9 cellular contexts compared by ENCODE assay signal in the genomic region with DNA sequence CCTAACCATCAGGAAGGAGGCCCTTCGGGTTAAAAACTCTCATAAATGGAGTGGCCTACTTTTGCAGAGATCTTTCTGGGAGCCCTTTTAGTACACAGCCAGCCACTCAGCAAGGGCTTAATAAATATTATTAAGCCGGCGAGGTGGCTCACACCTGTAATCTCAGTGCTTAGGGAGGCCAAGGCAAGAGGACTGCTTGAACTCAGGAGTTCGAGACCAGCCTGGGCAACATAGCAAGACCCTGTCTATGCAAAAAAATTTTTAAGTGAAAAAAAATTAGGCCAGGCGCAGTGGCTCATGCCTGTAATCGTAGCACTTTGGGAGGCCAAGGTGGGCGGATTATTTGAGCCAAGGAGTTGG. TPM values are rescaled to one million over a fixed set of nuclear protein-coding genes. Genes with fewer than 3 reads are reported as not detected.
DNase-seq lines count a peak whose midpoint lies in the region; ATAC-seq and TF ChIP-seq lines count a peak whose summit lies in the region.
"Had no signal": no experiment of that assay in that cellular context is flagged by ENCODE, and none has a peak within 500 bp of the region (broad histone marks: within the 10 kb centered on the region; RNA-seq: fewer than 3 reads in every experiment).

No MANE protein-coding gene starts in this region.

- H3K27ac Mint-ChIP-seq in dendritic cell treated with granulocyte-macrophage colony-stimulating factor and Interleukin-4, amounts not matched to agents 40 ng/mL and 50 ng/mL, for 4 days = no peak overlapping the region
- H3K27ac Mint-ChIP-seq in nephron = peak overlapping the region; percentile 64 to 93 (median 85)

- H3K36me3 ChIP-seq in BLaER1 treated with 17β-estradiol and CSF1 and Interleukin-3, amounts not matched to agents 10 nM and 100 nM = peaks cover 7 to 13% (median 9%) of the 10 kb centered on the region in 11 experiments; a peak in 21 of 22 replicates
- peaks cover 31% of the 10 kb centered on the region for H3K36me3 ChIP-seq in MG63
- H3K36me3 ChIP-seq in mucosa of descending colon (ENCODE audit: low read depth) = no peaks in the 10 kb centered on the region

- peak overlapping the region in 9 of 10 experiments; percentile 63 to 81 (median 76); a peak in 11 of 20 replicates for H3K4me3 ChIP-seq in BLaER1 treated with 17β-estradiol and CSF1 and Interleukin-3, amounts not matched to agents 10 nM and 100 nM
- peak overlapping the region; percentile 76 for H3K4me3 ChIP-seq in MG63
- H3K4me3 ChIP-seq in mucosa of descending colon = no peak overlapping the region

- ATAC-seq in mucosa of descending colon (no peak), GM21717 (IDR thresholded peaks at IDR 0.05; ENCODE audit: unreplicated experiment) (no peak)

- H3K4me1 Mint-ChIP-seq in dendritic cell treated with granulocyte-macrophage colony-stimulating factor and Interleukin-4, amounts not matched to agents 40 ng/mL and 50 ng/mL, for 4 days (ENCODE audit: low read depth) = peaks cover 33% of the 10 kb centered on the region
- peaks cover 9% of the 10 kb centered on the region for H3K4me1 Mint-ChIP-seq in nephron

- no peaks in the 10 kb centered on the region for H3K36me3 Mint-ChIP-seq in dendritic cell treated with granulocyte-macrophage colony-stimulating factor and Interleukin-4, amounts not matched to agents 40 ng/mL and 50 ng/mL, for 4 days (ENCODE audit: low read depth)
- peaks cover 16% of the 10 kb centered on the region for H3K36me3 Mint-ChIP-seq in nephron (ENCODE audit: low read depth)

- peaks cover 30% of the 10 kb centered on the region for H3K27me3 Mint-ChIP-seq in dendritic cell treated with granulocyte-macrophage colony-stimulating factor and Interleukin-4, amounts not matched to agents 40 ng/mL and 50 ng/mL, for 4 days
- H3K27me3 Mint-ChIP-seq in nephron (ENCODE audit: low read depth) = no peaks in the 10 kb centered on the region

- H3K9ac ChIP-seq in BLaER1 treated with 17β-estradiol and CSF1 and Interleukin-3, amounts not matched to agents 10 nM and 100 nM = peak overlapping the region in 7 of 11 experiments; percentile 81 to 86 (median 82); a peak in 10 of 22 replicates

- no peaks in the 10 kb centered on the region for H3K9me3 Mint-ChIP-seq in dendritic cell treated with granulocyte-macrophage colony-stimulating factor and Interleukin-4, amounts not matched to agents 40 ng/mL and 50 ng/mL, for 4 days
- no peaks in the 10 kb centered on the region for H3K9me3 Mint-ChIP-seq in nephron

- peak overlapping the region; percentile 55 to 99 (median 96) for H3K4me2 ChIP-seq in BLaER1 treated with 17β-estradiol and CSF1 and Interleukin-3, amounts not matched to agents 10 nM and 100 nM

- H3K27me3 ChIP-seq in BLaER1 treated with 17β-estradiol and CSF1 and Interleukin-3, amounts not matched to agents 10 nM and 100 nM = no peaks in the 10 kb centered on the region
- H3K27me3 ChIP-seq in MG63 = no peaks in the 10 kb centered on the region

- H3K4me3 Mint-ChIP-seq in dendritic cell treated with granulocyte-macrophage colony-stimulating factor and Interleukin-4, amounts not matched to agents 40 ng/mL and 50 ng/mL, for 4 days = peak overlapping the region; percentile 73
- H3K4me3 Mint-ChIP-seq in nephron = peak overlapping the region; percentile 80 to 92 (median 89)

- TF ChIP-seq CTCF in nephron (IDR thresholded peaks at IDR 0.05; ENCODE audit: unreplicated experiment in 3 of 3) = no peak
- TF ChIP-seq CTCF in mucosa of descending colon (IDR thresholded peaks at IDR 0.05) = no peak

- intact Hi-C loops in dendritic cell treated with granulocyte-macrophage colony-stimulating factor and Interleukin-4, amounts not matched to agents 40 ng/mL and 50 ng/mL, for 4 days (cut with micrococcal nuclease) = no loop called here
- intact Hi-C loops in mucosa of descending colon (cut with DNase I, micrococcal nuclease) = no loop called here

- H4K20me1 ChIP-seq in BLaER1 treated with 17β-estradiol and CSF1 and Interleukin-3, amounts not matched to agents 10 nM and 100 nM = no peaks in the 10 kb centered on the region

- H3K4me1 ChIP-seq in BLaER1 treated with 17β-estradiol and CSF1 and Interleukin-3, amounts not matched to agents 10 nM and 100 nM = peaks cover 44 to 74% (median 61%) of the 10 kb centered on the region in 10 experiments
- peaks cover 11% of the 10 kb centered on the region for H3K4me1 ChIP-seq in mucosa of descending colon (ENCODE audit: low read depth)

- no peaks in the 10 kb centered on the region for H3K9me3 ChIP-seq in BLaER1 treated with 17β-estradiol and CSF1 and Interleukin-3, amounts not matched to agents 10 nM and 100 nM (replicated peaks in 1 of 11)
- H3K9me3 ChIP-seq in MG63 (no peaks in the 10 kb centered on the region), mucosa of descending colon (no peaks in the 10 kb centered on the region)

- DNase-seq in MG63 (no peak), mucosa of descending colon (no peak), NCI-H524 (lab: John Stamatoyannopoulos, UW) (no peak), amygdala (lab: John Stamatoyannopoulos, UW) (no peak)

- peak overlapping the region in 7 of 11 experiments; percentile 12 to 81 (median 76); a peak in 6 of 22 replicates for H3K27ac ChIP-seq in BLaER1 treated with 17β-estradiol and CSF1 and Interleukin-3, amounts not matched to agents 10 nM and 100 nM

RNA-seq across cellular contexts. Expression of gene KANK2, which starts 0.8 kb away (rescaled TPM):
- 81.9 and 86.7 TPM in 2 replicates for total RNA-seq in MG63 (2014; rRNA removed; shearing (Covaris generic); ENCODE audit: low replicate concordance)
- 100 to 1,000 TPM in 1 of 3 donors, 10 to 100 TPM in 2; 28.0 to 562 (median 77.5) TPM for total RNA-seq in mucosa of descending colon

RNA-seq across cellular contexts. Expression of gene ANGPTL8, which starts 41.3 kb away (rescaled TPM):
- not detected in 2 replicates for total RNA-seq in MG63 (2014; rRNA removed; shearing (Covaris generic); ENCODE audit: low replicate concordance)
- total RNA-seq in mucosa of descending colon = not detected
- total RNA-seq: dermis microvascular lymphatic vessel endothelial cell had no signal

RNA-seq across cellular contexts. Expression of gene SPC24, which starts 42.6 kb away (rescaled TPM):
- total RNA-seq in MG63 (2014; rRNA removed; shearing (Covaris generic); ENCODE audit: low replicate concordance) = 69.7 and 113 TPM in 2 replicates
- total RNA-seq in mucosa of descending colon = 10 to 100 TPM in 1 of 3 donors, 1 to 10 TPM in 2; 2.8 to 15.8 (median 3.8) TPM
